In genomic region chr7:5457245-5457735, GRCh38 we compare ENCODE assay signal across 1 cellular context.
TF ChIP-seq lines count a peak whose summit lies in the region.

No MANE protein-coding gene starts in this region.

TF ChIP-seq in K562, 482 proteins besides CTCF, POLR2A, EP300 and RAD21 (continued from another document and continues in another):
- TF ChIP-seq MNT (conservative IDR thresholded peaks at IDR 0.05) (no peak; a peak in 1 of 4 replicates), ZNF280B (CRISPR knock-in tag; IDR thresholded peaks at IDR 0.05) (no peak), ZNF143 (CRISPR knock-in tag; IDR thresholded peaks at IDR 0.05) (no peak), RBBP5 (IDR thresholded peaks at IDR 0.05; ENCODE audit: borderline replicate concordance, insufficient read depth, low read length, poor library complexity, severe bottlenecking) (no peak), ETV5 (CRISPR knock-in tag; IDR thresholded peaks at IDR 0.05; ENCODE audit: low read depth) (no peak; the same call in 1 of the 2 replicates), SPI1 (IDR thresholded peaks at IDR 0.05; ENCODE audit: borderline replicate concordance, low read depth, low read length) (no peak), THRAP3 (IDR thresholded peaks at IDR 0.05; ENCODE audit: borderline replicate concordance) (no peak), XRCC5 (IDR thresholded peaks at IDR 0.05; ENCODE audit: low read depth, low read length) (no peak), NCOA2 (IDR thresholded peaks at IDR 0.05; ENCODE audit: partially characterized antibody in 2 of 2) (no peak), MCM5 (IDR thresholded peaks at IDR 0.05; ENCODE audit: low read depth) (no peak), OTX1 (CRISPR knock-in tag; IDR thresholded peaks at IDR 0.05) (no peak), ASH1L (IDR thresholded peaks at IDR 0.05; ENCODE audit: borderline replicate concordance, low read depth, partially characterized antibody) (no peak), ATF6 (CRISPR knock-in tag; IDR thresholded peaks at IDR 0.05) (0 out of 2 replicates have a peak, but pooled peaks have one; percentile 34), MGA (IDR thresholded peaks at IDR 0.05) (no peak), HSF4 (CRISPR knock-in tag; IDR thresholded peaks at IDR 0.05; ENCODE audit: borderline replicate concordance) (no peak), HES1 (IDR thresholded peaks at IDR 0.05; ENCODE audit: low read depth) (no peak), RERE (CRISPR knock-in tag; IDR thresholded peaks at IDR 0.05; ENCODE audit: borderline replicate concordance) (no peak), TFAP4 (CRISPR knock-in tag; IDR thresholded peaks at IDR 0.05; ENCODE audit: borderline replicate concordance) (no peak), CTBP1 (IDR thresholded peaks at IDR 0.05; ENCODE audit: borderline replicate concordance) (no peak), ZC3H4 (CRISPR knock-in tag; IDR thresholded peaks at IDR 0.05; ENCODE audit: borderline replicate concordance) (no peak), MYNN (IDR thresholded peaks at IDR 0.05) (no peak), MYNN (CRISPR knock-in tag; IDR thresholded peaks at IDR 0.05) (no peak), JUND (IDR thresholded peaks at IDR 0.05; ENCODE audit: borderline replicate concordance, low read depth, low read length) (0 out of 2 replicates have a peak, but pooled peaks have one; percentile 38), JUND (tag; IDR thresholded peaks at IDR 0.05; ENCODE audit: borderline replicate concordance, low read depth, low read length) (peak; percentile 47; the same call in 2 of the 3 replicates), BCOR (IDR thresholded peaks at IDR 0.05) (peak; percentile 85), ILF3 (IDR thresholded peaks at IDR 0.05; ENCODE audit: borderline replicate concordance) (no peak), ZBTB1 (CRISPR knock-in tag; IDR thresholded peaks at IDR 0.05; ENCODE audit: borderline replicate concordance, low read depth) (no peak), XRCC3 (IDR thresholded peaks at IDR 0.05) (no peak), BRCA1 (IDR thresholded peaks at IDR 0.05) (no peak), BRCA1 (CRISPR knock-in tag; IDR thresholded peaks at IDR 0.05) (no peak), BRD9 (IDR thresholded peaks at IDR 0.05; ENCODE audit: low read depth, partially characterized antibody) (peak; percentile 71), ZNF696 (CRISPR knock-in tag; conservative IDR thresholded peaks at IDR 0.05) (no peak), FOXK2 (conservative IDR thresholded peaks at IDR 0.05 in 1 of 2, IDR thresholded peaks at IDR 0.05 in 1 of 2; ENCODE audit: low read depth in 2 of 2) (no peak)
